23 cellular contexts compared by ENCODE assay signal in genomic region chr2:62587616-62588015, GRCh38.
"Had no signal": no experiment of that assay in that cellular context is flagged by ENCODE, and none has a peak within 500 bp of the region (broad histone marks: within the 10 kb centered on the region; RNA-seq: fewer than 3 reads in every experiment).

No MANE protein-coding gene starts in this region.

- H3K27ac ChIP-seq: colonic mucosa, dorsolateral prefrontal cortex, gastrocnemius medialis, stomach, suprapubic skin, transverse colon had no signal

- DNase-seq: activated CD8-positive, alpha-beta memory T cell treated with anti-CD3 and anti-CD28 coated beads for 24 hours; activated CD8-positive, alpha-beta memory T cell treated with anti-CD3 and anti-CD28 coated beads, Interleukin-2, amount 50 U/mL, for 4 hours; activated naive CD4-positive, alpha-beta T cell treated with anti-CD3 and anti-CD28 coated beads for 36 hours; activated naive CD8-positive, alpha-beta T cell treated with anti-CD3 and anti-CD28 coated beads, Interleukin-2, amount 10 ng/mL, durations not matched to agents 7 days and 5 days; activated T-cell treated with anti-CD3 and anti-CD28 coated beads, Interleukin-2, amount 50 U/mL, for 24 hours; amniotic stem cell; colonic mucosa; dorsolateral prefrontal cortex; effector memory CD8-positive, alpha-beta T cell; gastrocnemius medialis; left ventricle myocardium superior; nephron progenitor cell; small intestine; stimulated activated CD4-positive, alpha-beta T cell treated with anti-CD3 and anti-CD28 coated beads, Interleukin-15, amount 100 ng/mL, for 24 hours; stomach; T-helper 9 cell; transverse colon had no signal

- H3K27me3 ChIP-seq: colonic mucosa, dorsolateral prefrontal cortex, esophagus muscularis mucosa, gastrocnemius medialis, stomach, suprapubic skin, transverse colon had no signal

- ATAC-seq: effector memory CD8-positive, alpha-beta T cell; gastrocnemius medialis; left ventricle myocardium superior; stimulated activated memory B cell treated with anti-CD40 and anti-IgM and Interleukin-4, amounts not matched to agents 10 μg/mL and 1 μg/mL and 100 μg/mL, for 72 hours; WTC11 had no signal

- H3K36me3 ChIP-seq: colonic mucosa, esophagus muscularis mucosa, gastrocnemius medialis, stomach, suprapubic skin, transverse colon had no signal

- H3K4me3 ChIP-seq: colonic mucosa, dorsolateral prefrontal cortex, esophagus muscularis mucosa, gastrocnemius medialis, stomach, suprapubic skin, transverse colon had no signal

- FAIRE-seq: bronchial epithelial cell, endothelial cell of umbilical vein, small intestine had no signal

- H3K4me1 ChIP-seq: colonic mucosa, gastrocnemius medialis, stomach had no signal

- H3K9me3 ChIP-seq: colonic mucosa, gastrocnemius medialis, stomach, suprapubic skin, transverse colon had no signal
